2 cellular contexts compared by ENCODE assay signal in genomic region chr10:97618733-97619132, GRCh38.
TF ChIP-seq lines count a peak whose summit lies in the region.

No MANE protein-coding gene starts in this region.

TF ChIP-seq in GM23338, 12 proteins besides CTCF, POLR2A, EP300 and RAD21:
- TF ChIP-seq, protein P1, sequence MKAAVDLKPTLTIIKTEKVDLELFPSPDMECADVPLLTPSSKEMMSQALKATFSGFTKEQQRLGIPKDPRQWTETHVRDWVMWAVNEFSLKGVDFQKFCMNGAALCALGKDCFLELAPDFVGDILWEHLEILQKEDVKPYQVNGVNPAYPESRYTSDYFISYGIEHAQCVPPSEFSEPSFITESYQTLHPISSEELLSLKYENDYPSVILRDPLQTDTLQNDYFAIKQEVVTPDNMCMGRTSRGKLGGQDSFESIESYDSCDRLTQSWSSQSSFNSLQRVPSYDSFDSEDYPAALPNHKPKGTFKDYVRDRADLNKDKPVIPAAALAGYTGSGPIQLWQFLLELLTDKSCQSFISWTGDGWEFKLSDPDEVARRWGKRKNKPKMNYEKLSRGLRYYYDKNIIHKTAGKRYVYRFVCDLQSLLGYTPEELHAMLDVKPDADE (IDR thresholded peaks at IDR 0.05), result no peak
- TF ChIP-seq CREB1 (CRISPR knock-in tag; IDR thresholded peaks at IDR 0.05; ENCODE audit: low read depth) (no peak), EZH2phosphoT487 (IDR thresholded peaks at IDR 0.05; ENCODE audit: unreplicated experiment) (no peak), EZH2 (IDR thresholded peaks at IDR 0.05; ENCODE audit: low read depth, unreplicated experiment) (no peak), JUNB (IDR thresholded peaks at IDR 0.05; ENCODE audit: unreplicated experiment) (no peak), ZNF331 (CRISPR knock-in tag; IDR thresholded peaks at IDR 0.05; ENCODE audit: low read depth) (no peak), ZNF462 (CRISPR knock-in tag; IDR thresholded peaks at IDR 0.05) (no peak), ZNF114 (CRISPR knock-in tag; IDR thresholded peaks at IDR 0.05) (no peak), STAT1 (IDR thresholded peaks at IDR 0.05; ENCODE audit: unreplicated experiment) (no peak), REST (IDR thresholded peaks at IDR 0.05; ENCODE audit: unreplicated experiment) (no peak), NANOG (IDR thresholded peaks at IDR 0.05; ENCODE audit: borderline replicate concordance) (no peak), POLR2AphosphoS5 (IDR thresholded peaks at IDR 0.05; ENCODE audit: low read depth) (no peak)
TF ChIP-seq in GM23338: peak in this region for 0.

TF ChIP-seq in K562, 482 proteins besides CTCF, POLR2A, EP300 and RAD21:
- TF ChIP-seq BCLAF1 (IDR thresholded peaks at IDR 0.05; ENCODE audit: borderline replicate concordance in 1 of 2, control insufficient read depth in 1 of 2, low read depth in 2 of 2, low read length in 1 of 2), result no peak
- peak; percentile 21 for TF ChIP-seq RBM25 (IDR thresholded peaks at IDR 0.05; ENCODE audit: low read depth, low read length, severe bottlenecking)
- TF ChIP-seq BCOR (IDR thresholded peaks at IDR 0.05), result peak; percentile 79
TF ChIP-seq in K562: peak in this region for 2.
